ENCODE assay signal across 8 cellular contexts in the genomic region with DNA sequence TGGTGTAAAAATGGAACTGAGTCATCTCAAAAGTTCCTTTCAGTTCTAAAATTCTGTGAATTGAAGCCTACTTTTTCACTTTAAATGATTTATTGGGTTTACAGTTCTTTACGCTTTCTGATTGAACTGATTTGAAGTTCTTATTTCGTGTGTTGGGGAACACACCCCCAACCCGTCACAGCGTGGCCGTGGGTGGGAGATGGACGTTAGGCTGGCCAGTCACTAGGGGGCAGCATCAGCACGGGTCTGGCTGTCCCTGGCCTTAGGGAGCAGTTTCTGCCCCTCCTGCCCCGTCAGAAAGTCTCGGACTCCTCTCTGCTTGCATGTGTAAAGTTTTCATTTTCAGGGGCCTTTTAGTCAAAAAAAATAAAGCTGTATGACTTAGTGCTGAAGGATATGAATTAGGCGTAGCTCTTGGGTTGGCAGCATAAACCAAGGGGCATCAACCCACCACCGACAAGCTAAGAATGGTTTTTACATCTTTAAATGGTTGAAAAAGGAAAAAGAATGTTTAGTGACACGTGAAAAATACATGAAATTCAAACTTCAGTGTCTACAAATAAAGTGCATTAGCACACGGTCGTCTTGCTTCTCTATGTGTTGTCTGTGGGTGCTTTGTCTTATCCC.
DNase-seq lines count a peak whose midpoint lies in the region; ATAC-seq lines count a peak whose summit lies in the region.

No MANE protein-coding gene starts in this region.

- no peak overlapping the region for H3K4me3 ChIP-seq in aorta (ENCODE audit: low read length in 2 of 2)

- no peaks in the 10 kb centered on the region for H3K27me3 ChIP-seq in aorta (ENCODE audit: control insufficient read depth in 1 of 2, insufficient read depth in 2 of 2, low read length in 1 of 2)

- H3K27ac Mint-ChIP-seq in activated naive CD4-positive, alpha-beta T cell treated with anti-CD3 and anti-CD28 coated beads, Interleukin-2, amount 50 U/mL, for 72 hours, result peak overlapping the region; percentile 30 to 95

- WGBS in aorta, 2 donors, result 21 to 32% methylated on average over 14 of the region's 14 CpGs

- intact Hi-C loops in head of caudate nucleus (cut with DNase I), result loop anchor here (2.0 to 5.0 kb wide), 2 partner anchors 129 to 404 kb away; a partner anchor contains a TSS
- intact Hi-C loops in posterior vena cava (cut with DNase I), result loop anchor here (5.0 kb wide), 2 partner anchors 126 to 396 kb away; no protein-coding TSS in a partner anchor
- intact Hi-C loops in aorta (cut with DNase I), result loop anchor here (2.0 to 10.0 kb wide), 5 partner anchors 129 to 401 kb away; a partner anchor contains a TSS

- H3K9me3 ChIP-seq in aorta (ENCODE audit: control insufficient read depth, low read length), result no peaks in the 10 kb centered on the region

- no peak overlapping the region for H3K27ac ChIP-seq in aorta (ENCODE audit: low read depth in 1 of 2, low read length in 2 of 2)

- no peaks in the 10 kb centered on the region for H3K36me3 ChIP-seq in aorta (ENCODE audit: control insufficient read depth in 1 of 2, insufficient read depth in 2 of 2, low read length in 1 of 2)

- ATAC-seq in GM21529 (IDR thresholded peaks at IDR 0.05; ENCODE audit: unreplicated experiment), result peak; percentile 69
- ATAC-seq in activated naive CD4-positive, alpha-beta T cell treated with anti-CD3 and anti-CD28 coated beads, Interleukin-2, amount 50 U/mL, for 72 hours, result peak; percentile 60 to 74
- ATAC-seq in aorta (ENCODE audit: low FRiP score), result no peak

- H3K4me1 ChIP-seq in aorta (ENCODE audit: control insufficient read depth in 1 of 2, insufficient read depth in 2 of 2, low read length in 2 of 2), result no peaks in the 10 kb centered on the region

- H3K36me3 Mint-ChIP-seq in activated naive CD4-positive, alpha-beta T cell treated with anti-CD3 and anti-CD28 coated beads, Interleukin-2, amount 50 U/mL, for 72 hours, result peaks cover 0 to 7% of the 10 kb centered on the region in 2 donors

- no peaks in the 10 kb centered on the region for H3K9me3 Mint-ChIP-seq in activated naive CD4-positive, alpha-beta T cell treated with anti-CD3 and anti-CD28 coated beads, Interleukin-2, amount 50 U/mL, for 72 hours

- DNase-seq in DMS53 treated with DMSO at 0.1 percent for 48 hours (lab: John Stamatoyannopoulos, UW; ENCODE audit: unreplicated experiment), result peak; percentile 38
- peak; percentile 47 to 62 for DNase-seq in Kasumi-1 (lab: John Stamatoyannopoulos, UW)
- DNase-seq in SK-N-DZ (ENCODE audit: low spot score), result peak; percentile 53
- peak; percentile 71 to 83 for DNase-seq in activated naive CD4-positive, alpha-beta T cell treated with anti-CD3 and anti-CD28 coated beads, Interleukin-2, amount 50 U/mL, for 72 hours (ENCODE audit: low spot score in 2 of 2)
- DNase-seq in head of caudate nucleus, result peak; percentile 65 to 95 (median 87)
- peak; percentile 90 for DNase-seq in posterior vena cava (ENCODE audit: low spot score)
- peak; percentile 80 to 90 for DNase-seq in aorta

Comparison
In these comparisons a context has a peak if more than half of its experiments do, and no peak if none do; other contexts are left out.
1. DNase-seq: peak in every context shown above with its lines; median percentile 90 in posterior vena cava; 87 in head of caudate nucleus; 85 in aorta; 77 in activated naive CD4-positive, alpha-beta T cell treated with anti-CD3 and anti-CD28 coated beads, Interleukin-2, amount 50 U/mL, for 72 hours; 54 in Kasumi-1; 53 in SK-N-DZ; 38 in DMS53 treated with DMSO at 0.1 percent for 48 hours.